ENCODE assay signal across 9 cellular contexts in genomic region chr10:91290607-91291006, GRCh38.
"Had no signal": no experiment of that assay in that cellular context is flagged by ENCODE, and none has a peak within 500 bp of the region (broad histone marks: within the 10 kb centered on the region; RNA-seq: fewer than 3 reads in every experiment).

No MANE protein-coding gene starts in this region.

- H3K9me3 Mint-ChIP-seq: GM23338, H9, IgD-negative memory B cell had no signal

- H2AFZ ChIP-seq: GM23338 had no signal

- H3K9ac ChIP-seq: KMS-11 had no signal

- H3K27ac ChIP-seq: HL-60, KMS-11 had no signal

- DNase-seq: H9, HCEC 1CT, KBM-7 had no signal

- H3K4me1 Mint-ChIP-seq: GM23338, H9, IgD-negative memory B cell had no signal

- H3K4me3 ChIP-seq: GM23338 had no signal

- H3K4me2 ChIP-seq: GM23338, KMS-11 had no signal

- FAIRE-seq: H54, HepG2 had no signal

- H3K27ac Mint-ChIP-seq: GM23338, H9, IgD-negative memory B cell had no signal

- H3K4me3 Mint-ChIP-seq: GM23338, H9, IgD-negative memory B cell had no signal
